ENCODE assay signal across 18 cellular contexts in genomic region chr13:88000787-88001186, GRCh38.
DNase-seq lines count a peak whose midpoint lies in the region; ATAC-seq and TF ChIP-seq lines count a peak whose summit lies in the region.
"Had no signal": no experiment of that assay in that cellular context is flagged by ENCODE, and none has a peak within 500 bp of the region (broad histone marks: within the 10 kb centered on the region; RNA-seq: fewer than 3 reads in every experiment).

No MANE protein-coding gene starts in this region.

- H4K5ac ChIP-seq in IMR-90 (ENCODE audit: low read depth, low read length): no peak overlapping the region

- H3K4me2 ChIP-seq in IMR-90 (ENCODE audit: low read depth, low read length) (no peak overlapping the region), neural progenitor cell (no peak overlapping the region)
- H3K4me2 ChIP-seq: SK-N-SH had no signal

- H3K36me3 ChIP-seq in IMR-90 (ENCODE audit: control insufficient read depth, insufficient read depth, low read length) (no peaks in the 10 kb centered on the region), RWPE2 (ENCODE audit: low read depth) (no peaks in the 10 kb centered on the region), neural progenitor cell (no peaks in the 10 kb centered on the region), upper lobe of right lung (no peaks in the 10 kb centered on the region)

- H3K27ac ChIP-seq in IMR-90 (ENCODE audit: insufficient read depth, low read length) (no peak overlapping the region), RWPE2 (ENCODE audit: poor library complexity, severe bottlenecking) (peak overlapping the region; percentile 86), neural progenitor cell (no peak overlapping the region), upper lobe of right lung (no peak overlapping the region)
- H3K27ac ChIP-seq: HL-60 had no signal

- no peak overlapping the region for H2BK5ac ChIP-seq in IMR-90 (ENCODE audit: low read depth, low read length, poor library complexity, severe bottlenecking)

- no peak overlapping the region for H3K27ac Mint-ChIP-seq in neural progenitor cell
- H3K27ac Mint-ChIP-seq in activated T-helper 17 cell treated with anti-CD3 and anti-CD28 coated beads, Interleukin-2, amount 50 U/mL, for 72 hours: no peak overlapping the region

- H3K4me1 Mint-ChIP-seq in neural progenitor cell: peaks cover 2% of the 10 kb centered on the region
- no peaks in the 10 kb centered on the region for H3K4me1 Mint-ChIP-seq in activated T-helper 17 cell treated with anti-CD3 and anti-CD28 coated beads, Interleukin-2, amount 50 U/mL, for 72 hours

- H2BK20ac ChIP-seq in IMR-90 (ENCODE audit: low read depth, low read length): no peak overlapping the region

- H2AK9ac ChIP-seq in IMR-90 (replicated peaks; ENCODE audit: low read depth, low read length, poor library complexity): no peak overlapping the region

- dilution Hi-C loops in IMR-90 (cut with HindIII; ENCODE audit: low sequenced_read_pairs, unreplicated experiment): no loop called here

- H3K4me3 Mint-ChIP-seq in neural progenitor cell: no peak overlapping the region
- H3K4me3 Mint-ChIP-seq in activated T-helper 17 cell treated with anti-CD3 and anti-CD28 coated beads, Interleukin-2, amount 50 U/mL, for 72 hours: no peak overlapping the region

- no peaks in the 10 kb centered on the region for H3F3A ChIP-seq in neural progenitor cell (ENCODE audit: low read depth)

- no peaks in the 10 kb centered on the region for H3K4me1 ChIP-seq in IMR-90 (ENCODE audit: control insufficient read depth, insufficient read depth, low read length)
- peaks cover 10% of the 10 kb centered on the region for H3K4me1 ChIP-seq in RWPE2 (ENCODE audit: insufficient read depth, poor library complexity, severe bottlenecking)
- no peaks in the 10 kb centered on the region for H3K4me1 ChIP-seq in neural progenitor cell
- H3K4me1 ChIP-seq in upper lobe of right lung: no peaks in the 10 kb centered on the region

- no peaks in the 10 kb centered on the region for H3K36me3 Mint-ChIP-seq in neural progenitor cell
- no peaks in the 10 kb centered on the region for H3K36me3 Mint-ChIP-seq in activated T-helper 17 cell treated with anti-CD3 and anti-CD28 coated beads, Interleukin-2, amount 50 U/mL, for 72 hours (ENCODE audit: low read depth)

- H2AFZ ChIP-seq in IMR-90 (replicated peaks; ENCODE audit: low read length, poor library complexity) (no peak overlapping the region), neural progenitor cell (replicated peaks) (no peak overlapping the region)

- H3K27me3 ChIP-seq in IMR-90 (ENCODE audit: control insufficient read depth, insufficient read depth, low read length): no peaks in the 10 kb centered on the region
- H3K27me3 ChIP-seq in RWPE2 (ENCODE audit: insufficient read depth, poor library complexity, severe bottlenecking): no peaks in the 10 kb centered on the region
- H3K27me3 ChIP-seq in neural progenitor cell: no peaks in the 10 kb centered on the region
- H3K27me3 ChIP-seq in upper lobe of right lung: no peaks in the 10 kb centered on the region

- H3K14ac ChIP-seq in IMR-90 (replicated peaks; ENCODE audit: low read depth, low read length): no peak overlapping the region

- TF ChIP-seq POLR2A in IMR-90 (IDR thresholded peaks at IDR 0.05; ENCODE audit: low read depth, low read length): no peak

- no peaks in the 10 kb centered on the region for H3K79me1 ChIP-seq in IMR-90 (ENCODE audit: low read depth in 1 of 2, low read length in 2 of 2)

- H3K18ac ChIP-seq in IMR-90 (ENCODE audit: low read depth, low read length): no peak overlapping the region

- H3K9me3 Mint-ChIP-seq in neural progenitor cell: peaks cover 10% of the 10 kb centered on the region
- H3K9me3 Mint-ChIP-seq in activated T-helper 17 cell treated with anti-CD3 and anti-CD28 coated beads, Interleukin-2, amount 50 U/mL, for 72 hours: peaks cover 11% of the 10 kb centered on the region

- H3K4me3 ChIP-seq in IMR-90 (ENCODE audit: insufficient read depth, low read depth, low read length) (no peak overlapping the region), RWPE2 (ENCODE audit: severe bottlenecking) (no peak overlapping the region), neural progenitor cell (no peak overlapping the region), upper lobe of right lung (no peak overlapping the region)

- H3K9me3 ChIP-seq in IMR-90 (ENCODE audit: control insufficient read depth, insufficient read depth, low read length) (peaks cover 8% of the 10 kb centered on the region), RWPE2 (ENCODE audit: severe bottlenecking) (peaks cover 4% of the 10 kb centered on the region), neural progenitor cell (ENCODE audit: low read depth) (no peaks in the 10 kb centered on the region), upper lobe of right lung (no peaks in the 10 kb centered on the region)
- H3K9me3 ChIP-seq: SK-N-SH had no signal

- H3K9me1 ChIP-seq in IMR-90 (ENCODE audit: insufficient read depth, low read length): no peaks in the 10 kb centered on the region

- no peak overlapping the region for H3K4ac ChIP-seq in IMR-90 (ENCODE audit: low read depth, low read length)

- intact Hi-C loops in IMR-90 (cut with micrococcal nuclease): no loop called here
- intact Hi-C loops in upper lobe of right lung (cut with DNase I): no loop called here

- TF ChIP-seq RAD21 in IMR-90 (IDR thresholded peaks at IDR 0.05; ENCODE audit: low read length): no peak

- in situ Hi-C loops in IMR-90 (cut with MboI; ENCODE audit: low sequenced_read_pairs): no loop called here

- no peaks in the 10 kb centered on the region for H3K79me2 ChIP-seq in neural progenitor cell (ENCODE audit: low read depth)

- BruUV-seq in IMR-90 (replicated peaks; lab: Mats Ljungman, UMichigan): no TSS peak

- H4K91ac ChIP-seq in IMR-90 (ENCODE audit: insufficient read depth, low read depth, low read length): no peak overlapping the region

- no peak for TF ChIP-seq CTCF in IMR-90 (conservative IDR thresholded peaks at IDR 0.05; ENCODE audit: low read depth, low read length)
- no peak for TF ChIP-seq CTCF in RWPE2 (IDR thresholded peaks at IDR 0.05; ENCODE audit: poor library complexity, severe bottlenecking)
- no peak for TF ChIP-seq CTCF in neural progenitor cell (IDR thresholded peaks at IDR 0.05)
- TF ChIP-seq CTCF in upper lobe of right lung (IDR thresholded peaks at IDR 0.05): no peak

- CTCF ChIA-PET in IMR-90 (lab: Yijun Ruan, JAX): no interaction called here

- no peak overlapping the region for H2BK15ac ChIP-seq in IMR-90 (ENCODE audit: low read depth, low read length)

- no peak overlapping the region for H3K9ac ChIP-seq in IMR-90 (ENCODE audit: low read depth, low read length)
- H3K9ac ChIP-seq in neural progenitor cell: no peak overlapping the region
- H3K9ac ChIP-seq: SK-N-SH had no signal

- 71% methylated on average over 1 of the region's 2 CpGs; no CpG with 5 or more reads in 1 of the 2 experiments for WGBS in IMR-90 (ENCODE audit: extremely low coverage in 2 of 2, insufficient read length in 1 of 2), 2 experiments

- no peak overlapping the region for H3K23ac ChIP-seq in IMR-90 (ENCODE audit: low read depth, low read length)

- H2BK120ac ChIP-seq in IMR-90 (ENCODE audit: low read depth, low read length): 0 out of 2 replicates have a peak overlapping the region, but pooled peaks have one; percentile 1

- ATAC-seq in IMR-90 (ENCODE audit: low read depth) (no peak), RWPE2 (ENCODE audit: low read depth) (no peak), upper lobe of right lung (peak; percentile 28)
- no peak for ATAC-seq in activated T-helper 17 cell treated with anti-CD3 and anti-CD28 coated beads, Interleukin-2, amount 50 U/mL, for 72 hours (replicated peaks)

- H3K27me3 Mint-ChIP-seq in neural progenitor cell (ENCODE audit: insufficient read depth, low read depth): no peaks in the 10 kb centered on the region
- H3K27me3 Mint-ChIP-seq in activated T-helper 17 cell treated with anti-CD3 and anti-CD28 coated beads, Interleukin-2, amount 50 U/mL, for 72 hours: no peaks in the 10 kb centered on the region

- H3K56ac ChIP-seq in IMR-90 (ENCODE audit: extremely low read depth, insufficient read depth, low read length): no peak overlapping the region

- no peak for DNase-seq in IMR-90
- no peak for DNase-seq in RWPE2 (ENCODE audit: low spot score)
- peak; percentile 30 for DNase-seq in neural progenitor cell (ENCODE audit: low spot score)
- no peak for DNase-seq in upper lobe of right lung
- no peak for DNase-seq in DMS53 (lab: John Stamatoyannopoulos, UW)
- DNase-seq in HCEC 1CT: no peak
- DNase-seq: DMS79 treated with DMSO at 0.1 percent for 48 hours, Kasumi-1, MM.1S, NCI-H1092 treated with DMSO at 0.1 percent for 48 hours, NCI-H2081 treated with DMSO at 0.1 percent for 48 hours, NCI-H446 treated with DMSO at 0.1 percent for 48 hours, NCI-H748 treated with DMSO at 0.1 percent for 48 hours, OCI-M1, SHP77 treated with DMSO at 0.1 percent for 48 hours, SK-N-SH had no signal

- H4K20me1 ChIP-seq in IMR-90 (ENCODE audit: insufficient read depth, low read length) (no peaks in the 10 kb centered on the region), neural progenitor cell (ENCODE audit: low read depth) (no peaks in the 10 kb centered on the region)

- POLR2A ChIA-PET in IMR-90 (lab: Charles Lee; ENCODE audit: unreplicated experiment): no interaction called here

- H2AK5ac ChIP-seq in IMR-90 (ENCODE audit: low read depth, low read length): no peak overlapping the region

- no peak overlapping the region; a peak in 1 of 4 replicates for H4K8ac ChIP-seq in IMR-90 (ENCODE audit: low read depth in 2 of 2, low read length in 2 of 2)

TF ChIP-seq in IMR-90, 13 proteins besides CTCF, POLR2A, EP300 and RAD21 (continues in another document):
- TF ChIP-seq BHLHE40 (IDR thresholded peaks at IDR 0.05; ENCODE audit: low read depth, low read length): no peak
- no peak for TF ChIP-seq SMC3 (IDR thresholded peaks at IDR 0.05; ENCODE audit: low read depth, low read length)
- TF ChIP-seq CHD1 (IDR thresholded peaks at IDR 0.05; ENCODE audit: low read depth, low read length): no peak
- TF ChIP-seq FOS (IDR thresholded peaks at IDR 0.05; ENCODE audit: low read depth, low read length): no peak
- no peak for TF ChIP-seq CEBPB (IDR thresholded peaks at IDR 0.05; ENCODE audit: low read depth, low read length)
- no peak for TF ChIP-seq RCOR1 (IDR thresholded peaks at IDR 0.05; ENCODE audit: insufficient replicate concordance, low read length)
- TF ChIP-seq MAFK (IDR thresholded peaks at IDR 0.05; ENCODE audit: low read depth, low read length): no peak
- TF ChIP-seq ELK1 (IDR thresholded peaks at IDR 0.05; ENCODE audit: borderline replicate concordance, low read depth, low read length): no peak
- TF ChIP-seq RFX5 (IDR thresholded peaks at IDR 0.05; ENCODE audit: low read depth, low read length): no peak
